Comparison of ENCODE assay signal across 28 cellular contexts in the genomic region with DNA sequence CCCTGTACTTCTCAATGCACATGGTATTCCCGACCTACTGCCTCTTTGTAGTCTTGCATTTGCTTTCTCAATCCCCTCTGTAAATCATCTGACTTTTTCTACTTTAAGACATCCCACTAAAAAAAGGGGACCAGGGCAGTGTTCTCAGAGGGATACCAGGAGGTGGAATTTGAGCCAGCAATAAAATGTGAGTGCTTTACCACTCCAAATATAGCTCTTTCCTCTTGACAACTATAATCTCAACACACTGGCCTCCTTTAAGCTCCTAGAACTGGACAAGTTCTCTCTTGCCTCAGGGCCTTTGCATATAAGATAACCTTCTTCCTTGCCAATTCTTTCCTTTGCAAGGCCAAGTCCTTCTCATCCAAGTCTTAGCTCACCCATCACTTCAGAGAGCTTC.
DNase-seq lines count a peak whose midpoint lies in the region; ATAC-seq, FAIRE-seq and TF ChIP-seq lines count a peak whose summit lies in the region.
"Had no signal": no experiment of that assay in that cellular context is flagged by ENCODE, and none has a peak within 500 bp of the region (broad histone marks: within the 10 kb centered on the region; RNA-seq: fewer than 3 reads in every experiment).

No MANE protein-coding gene starts in this region.

- no peaks in the 10 kb centered on the region for H3K4me1 Mint-ChIP-seq in activated naive CD4-positive, alpha-beta T cell treated with anti-CD3 and anti-CD28 coated beads, Interleukin-2, amount 10 ng/mL, durations not matched to agents 7 days and 5 days
- H3K4me1 Mint-ChIP-seq: activated B cell treated with CpG ODN at 0.5 μM for 24 hours; activated CD4-positive, alpha-beta T cell treated with anti-CD3 and anti-CD28 coated beads, Interleukin-2, amount 10 ng/mL, durations not matched to agents 7 days and 5 days; stimulated activated naive B cell treated with anti-CD40 and anti-IgM and Interleukin-4, amounts not matched to agents 10 μg/mL and 1 μg/mL and 100 μg/mL, for 72 hours had no signal

- H3K9me3 ChIP-seq in heart right ventricle, result no peaks in the 10 kb centered on the region
- H3K9me3 ChIP-seq in WERI-Rb-1 (ENCODE audit: severe bottlenecking), result no peaks in the 10 kb centered on the region
- H3K9me3 ChIP-seq in mesenchymal stem cell (ENCODE audit: control insufficient read depth, low read length), result no peaks in the 10 kb centered on the region
- H3K9me3 ChIP-seq: gastrocnemius medialis, pancreas, SJSA1, upper lobe of left lung had no signal

- H3K9me3 Mint-ChIP-seq in activated naive CD4-positive, alpha-beta T cell treated with anti-CD3 and anti-CD28 coated beads, Interleukin-2, amount 10 ng/mL, durations not matched to agents 7 days and 5 days, result no peaks in the 10 kb centered on the region
- H3K9me3 Mint-ChIP-seq: activated B cell treated with CpG ODN at 0.5 μM for 24 hours; activated CD4-positive, alpha-beta T cell treated with anti-CD3 and anti-CD28 coated beads, Interleukin-2, amount 10 ng/mL, durations not matched to agents 7 days and 5 days; activated T-cell treated with anti-CD3 and anti-CD28 coated beads, Interleukin-2, amount 50 U/mL, for 24 hours; neural crest cell; stimulated activated naive B cell treated with anti-CD40 and anti-IgM and Interleukin-4, amounts not matched to agents 10 μg/mL and 1 μg/mL and 100 μg/mL, for 72 hours had no signal

- no peak overlapping the region for H4K91ac ChIP-seq in mesenchymal stem cell (ENCODE audit: low read length)

- no peak overlapping the region for H3K4me3 Mint-ChIP-seq in activated naive CD4-positive, alpha-beta T cell treated with anti-CD3 and anti-CD28 coated beads, Interleukin-2, amount 10 ng/mL, durations not matched to agents 7 days and 5 days
- H3K4me3 Mint-ChIP-seq: activated B cell treated with CpG ODN at 0.5 μM for 24 hours; activated CD4-positive, alpha-beta T cell treated with anti-CD3 and anti-CD28 coated beads, Interleukin-2, amount 10 ng/mL, durations not matched to agents 7 days and 5 days; activated T-cell treated with anti-CD3 and anti-CD28 coated beads, Interleukin-2, amount 50 U/mL, for 24 hours; neural crest cell; stimulated activated naive B cell treated with anti-CD40 and anti-IgM and Interleukin-4, amounts not matched to agents 10 μg/mL and 1 μg/mL and 100 μg/mL, for 72 hours had no signal

- no peak overlapping the region for H3K4me2 ChIP-seq in mesenchymal stem cell (ENCODE audit: low read length, poor library complexity, severe bottlenecking)
- H3K4me2 ChIP-seq: KMS-11 had no signal

- no peaks in the 10 kb centered on the region for H3K27me3 ChIP-seq in heart right ventricle
- H3K27me3 ChIP-seq in WERI-Rb-1 (ENCODE audit: insufficient read depth, low read depth, severe bottlenecking), result no peaks in the 10 kb centered on the region
- H3K27me3 ChIP-seq in mesenchymal stem cell (ENCODE audit: control insufficient read depth in 1 of 2, insufficient read depth in 1 of 2, low read length in 2 of 2), result no peaks in the 10 kb centered on the region
- H3K27me3 ChIP-seq: gastrocnemius medialis, pancreas, SJSA1, upper lobe of left lung had no signal

- H3K27me3 Mint-ChIP-seq in activated naive CD4-positive, alpha-beta T cell treated with anti-CD3 and anti-CD28 coated beads, Interleukin-2, amount 10 ng/mL, durations not matched to agents 7 days and 5 days, result no peaks in the 10 kb centered on the region

- H3K79me1 ChIP-seq in mesenchymal stem cell (replicated peaks; ENCODE audit: low read length, poor library complexity, severe bottlenecking), result peaks cover 51% of the 10 kb centered on the region

- no peak overlapping the region for H3K23ac ChIP-seq in mesenchymal stem cell (ENCODE audit: low read length in 2 of 2)

- no peak overlapping the region for H4K8ac ChIP-seq in mesenchymal stem cell (ENCODE audit: low read length)

- H2AK5ac ChIP-seq in mesenchymal stem cell (ENCODE audit: low read length, severe bottlenecking), result no peak overlapping the region

- no peak overlapping the region for H3K14ac ChIP-seq in mesenchymal stem cell (ENCODE audit: low read length in 2 of 2)

- intact Hi-C loops in left ventricle myocardium superior (cut with micrococcal nuclease) (no loop called here), heart right ventricle (cut with DNase I) (no loop called here)

- no peak for TF ChIP-seq CTCF in heart right ventricle (IDR thresholded peaks at IDR 0.05)
- TF ChIP-seq CTCF in WERI-Rb-1 (IDR thresholded peaks at IDR 0.05; ENCODE audit: low read depth, low read length), result no peak

- WGBS in heart right ventricle, 2 donors, result 83 to 89% methylated on average over 1 of the region's 1 CpG
- WGBS in mesenchymal stem cell, result 33% methylated on average over 1 of the region's 1 CpG

- no peak for DNase-seq in left ventricle myocardium superior
- DNase-seq in heart right ventricle, result no peak
- peak; percentile 52 for DNase-seq in WERI-Rb-1
- peak; percentile 27 for DNase-seq in mesenchymal stem cell
- no peak for DNase-seq in GM19239 (ENCODE audit: insufficient read length, low spot score)
- DNase-seq in activated naive CD4-positive, alpha-beta T cell treated with anti-CD3 and anti-CD28 coated beads, Interleukin-2, amount 10 ng/mL, durations not matched to agents 7 days and 5 days, result no peak
- DNase-seq in COR-L47 (lab: John Stamatoyannopoulos, UW), result no peak
- DNase-seq in NCI-H2171 (lab: John Stamatoyannopoulos, UW), result no peak
- DNase-seq: 8988T; activated B cell treated with CpG ODN at 0.5 μM for 24 hours; activated CD4-positive, alpha-beta T cell treated with anti-CD3 and anti-CD28 coated beads, Interleukin-2, amount 10 ng/mL, durations not matched to agents 7 days and 5 days; activated gamma-delta T cell treated with Interleukin-2 at 50 U/mL for 16 hours; activated T-cell treated with anti-CD3 and anti-CD28 coated beads, Interleukin-2, amount 50 U/mL, for 24 hours; C1 segment of cervical spinal cord; Caco-2; DND-41; gastrocnemius medialis; NCI-H1417 treated with DMSO at 0.1 percent for 48 hours; NCI-H2029 treated with DMSO at 0.1 percent for 48 hours; NCI-H345; pancreas; stimulated activated naive B cell treated with anti-CD40 and anti-IgM and Interleukin-4, amounts not matched to agents 10 μg/mL and 1 μg/mL and 100 μg/mL, for 72 hours; T-helper 1 cell; upper lobe of left lung had no signal

- no peak overlapping the region for H2AFZ ChIP-seq in mesenchymal stem cell (ENCODE audit: low read depth, low read length)

- no peak overlapping the region for H3K27ac ChIP-seq in heart right ventricle
- H3K27ac ChIP-seq in WERI-Rb-1, result peak overlapping the region; percentile 94
- H3K27ac ChIP-seq in mesenchymal stem cell (ENCODE audit: low read length, poor library complexity, severe bottlenecking), result no peak overlapping the region
- H3K27ac ChIP-seq: gastrocnemius medialis, KMS-11, pancreas, SJSA1, skin epidermis, upper lobe of left lung had no signal

- no peak overlapping the region for H3K18ac ChIP-seq in mesenchymal stem cell (ENCODE audit: low read depth in 1 of 2, low read length in 2 of 2)

- H2BK120ac ChIP-seq in mesenchymal stem cell (ENCODE audit: low read depth, low read length), result no peak overlapping the region

- no peak overlapping the region for H3K4me3 ChIP-seq in heart right ventricle
- no peak overlapping the region for H3K4me3 ChIP-seq in WERI-Rb-1 (ENCODE audit: low read depth, low read length)
- H3K4me3 ChIP-seq in mesenchymal stem cell (ENCODE audit: insufficient read depth in 1 of 2, low read depth in 1 of 2, low read length in 2 of 2), result no peak overlapping the region
- H3K4me3 ChIP-seq: gastrocnemius medialis, pancreas, SJSA1, skin epidermis, upper lobe of left lung had no signal

- H3K4ac ChIP-seq in mesenchymal stem cell (ENCODE audit: low read depth in 1 of 2, low read length in 2 of 2), result no peak overlapping the region

- no peaks in the 10 kb centered on the region for H3K36me3 Mint-ChIP-seq in activated naive CD4-positive, alpha-beta T cell treated with anti-CD3 and anti-CD28 coated beads, Interleukin-2, amount 10 ng/mL, durations not matched to agents 7 days and 5 days
- H3K36me3 Mint-ChIP-seq: stimulated activated naive B cell treated with anti-CD40 and anti-IgM and Interleukin-4, amounts not matched to agents 10 μg/mL and 1 μg/mL and 100 μg/mL, for 72 hours had no signal

- H2BK5ac ChIP-seq in mesenchymal stem cell (ENCODE audit: low read depth, low read length, poor library complexity, severe bottlenecking), result no peak overlapping the region

- no peak for FAIRE-seq in GM19239 (lab: Jason Lieb, UNC)
- FAIRE-seq: pancreas had no signal

- H3K36me3 ChIP-seq in heart right ventricle, result peaks cover 0 to 36% (median 0%) of the 10 kb centered on the region in 9 donors
- H3K36me3 ChIP-seq in WERI-Rb-1, result peaks cover 26% of the 10 kb centered on the region
- H3K36me3 ChIP-seq in mesenchymal stem cell (ENCODE audit: control insufficient read depth in 1 of 2, insufficient read depth in 2 of 2, low read depth in 1 of 2, low read length in 2 of 2), result peaks cover 36 to 81% of the 10 kb centered on the region in 2 experiments
- H3K36me3 ChIP-seq: gastrocnemius medialis, pancreas had no signal

- CTCF ChIA-PET in activated naive CD4-positive, alpha-beta T cell treated with anti-CD3 and anti-CD28 coated beads, Interleukin-2, amount 10 ng/mL, durations not matched to agents 7 days and 5 days (lab: Charles Lee), result no interaction called here

- no peak overlapping the region for H3K27ac Mint-ChIP-seq in activated naive CD4-positive, alpha-beta T cell treated with anti-CD3 and anti-CD28 coated beads, Interleukin-2, amount 10 ng/mL, durations not matched to agents 7 days and 5 days
- H3K27ac Mint-ChIP-seq: activated B cell treated with CpG ODN at 0.5 μM for 24 hours; activated CD4-positive, alpha-beta T cell treated with anti-CD3 and anti-CD28 coated beads, Interleukin-2, amount 10 ng/mL, durations not matched to agents 7 days and 5 days; activated T-cell treated with anti-CD3 and anti-CD28 coated beads, Interleukin-2, amount 50 U/mL, for 24 hours; stimulated activated naive B cell treated with anti-CD40 and anti-IgM and Interleukin-4, amounts not matched to agents 10 μg/mL and 1 μg/mL and 100 μg/mL, for 72 hours had no signal

- no peak overlapping the region for H2BK12ac ChIP-seq in mesenchymal stem cell (ENCODE audit: low read length in 2 of 2)

- H3K9ac ChIP-seq in mesenchymal stem cell (ENCODE audit: low read length), result no peak overlapping the region
- H3K9ac ChIP-seq: KMS-11 had no signal

- ATAC-seq in left ventricle myocardium superior (peak; percentile 48), heart right ventricle (no peak)
- ATAC-seq: gastrocnemius medialis; pancreas; stimulated activated naive B cell treated with anti-CD40 and anti-IgM and Interleukin-4, amounts not matched to agents 10 μg/mL and 1 μg/mL and 100 μg/mL, for 72 hours had no signal

- H3K4me1 ChIP-seq in heart right ventricle (peaks cover 0 to 23% (median 5%) of the 10 kb centered on the region in 9 donors), mesenchymal stem cell (ENCODE audit: control insufficient read depth, insufficient read depth, low read depth, low read length) (peaks cover 9% of the 10 kb centered on the region)
- H3K4me1 ChIP-seq: gastrocnemius medialis, pancreas, SJSA1, upper lobe of left lung had no signal

- no peak overlapping the region for H2BK15ac ChIP-seq in mesenchymal stem cell (ENCODE audit: low read depth, poor library complexity, severe bottlenecking)

Comparison
In these comparisons a context has a peak if more than half of its experiments do, and no peak if none do; other contexts are left out.
1. DNase-seq: peak in WERI-Rb-1 (single experiment) and mesenchymal stem cell (single experiment); none in left ventricle myocardium superior (single experiment), heart right ventricle (0 of 2), GM19239 (single experiment), activated naive CD4-positive, alpha-beta T cell treated with anti-CD3 and anti-CD28 coated beads, Interleukin-2, amount 10 ng/mL, durations not matched to agents 7 days and 5 days (single experiment), COR-L47 (single experiment) and NCI-H2171 (single experiment).